ENCODE assay signal across 24 cellular contexts in the genomic region with DNA sequence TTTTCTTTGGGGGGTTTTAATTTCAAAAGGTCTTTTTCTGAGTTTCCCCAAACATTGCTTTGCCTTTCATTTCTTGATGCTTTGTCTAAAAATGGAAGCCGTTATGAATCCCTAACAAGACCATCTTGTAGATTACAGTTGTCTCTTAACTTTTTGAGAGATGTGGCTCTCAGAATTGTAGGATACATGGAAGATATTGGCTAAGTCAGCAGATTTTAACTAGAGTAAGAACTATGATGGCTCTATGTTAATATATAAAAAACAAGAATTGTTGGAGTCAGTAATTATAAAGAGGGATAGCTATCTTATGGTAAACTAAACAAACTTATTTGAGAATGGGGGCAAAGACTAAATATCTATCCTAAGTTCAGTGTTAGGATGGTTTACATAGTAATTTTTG.
A peak's percentile ranks its signal among the peaks of the same experiment; 100 is the strongest.
DNase-seq lines count a peak whose midpoint lies in the region; ATAC-seq, FAIRE-seq and TF ChIP-seq lines count a peak whose summit lies in the region.
"Had no signal": no experiment of that assay in that cellular context is flagged by ENCODE, and none has a peak within 500 bp of the region (broad histone marks: within the 10 kb centered on the region; RNA-seq: fewer than 3 reads in every experiment).

No MANE protein-coding gene starts in this region.

- H4K8ac ChIP-seq in H1 (ENCODE audit: extremely low read depth, insufficient read depth, low read length): no peak overlapping the region

- H3K56ac ChIP-seq in H1 (replicated peaks; ENCODE audit: insufficient read length, low read depth, low read length): no peak overlapping the region

- H2BK12ac ChIP-seq in H1 (ENCODE audit: low read depth, low read length): no peak overlapping the region

- no peak overlapping the region for H3K4ac ChIP-seq in H1 (replicated peaks; ENCODE audit: insufficient read length, low read depth, low read length)

- POLR2A ChIA-PET in HepG2 (lab: Yijun Ruan, JAX) (no interaction called here), H1 (lab: Charles Lee; ENCODE audit: partially characterized antibody) (interaction anchor here (0.8 to 3.5 kb wide), 3 partner anchors 9 to 25 kb away, joined by 3 to 12 read pairs (median 3); no protein-coding TSS in a partner anchor)

- H2BK15ac ChIP-seq in H1 (ENCODE audit: low read length): no peak overlapping the region

- H2AFZ ChIP-seq in HepG2 (ENCODE audit: low read length): no peak overlapping the region
- H2AFZ ChIP-seq in OCI-LY3 (ENCODE audit: low read depth, low read length): no peak overlapping the region
- no peak overlapping the region for H2AFZ ChIP-seq in H1 (ENCODE audit: low read length)

- no peak for DNase-seq in HepG2 (ENCODE audit: low spot score)
- no peak for DNase-seq in right lobe of liver
- DNase-seq in H1 (ENCODE audit: low read depth in 1 of 2, low spot score in 2 of 2): no peak
- no peak for DNase-seq in small intestine
- DNase-seq: ACHN; BE2C; C1 segment of cervical spinal cord; CD4-positive, alpha-beta memory T cell; CD4-positive, CD25-positive, alpha-beta regulatory T cell; CD8-positive, alpha-beta memory T cell; COR-L47; DMS 273 treated with DMSO at 0.1 percent for 48 hours; DMS153; DMS53; DMS79; DND-41; EL; GDM1 had no signal

- no peak overlapping the region for H3K18ac ChIP-seq in H1 (ENCODE audit: extremely low read depth, low read length)

- H3K14ac ChIP-seq in H1 (ENCODE audit: insufficient read length): no peak overlapping the region

- H2BK120ac ChIP-seq in H1 (replicated peaks; ENCODE audit: low read depth, low read length): no peak overlapping the region

- H3K27ac ChIP-seq in HepG2 (ENCODE audit: extremely low read length, insufficient read depth, low read length) (no peak overlapping the region), right lobe of liver (no peak overlapping the region), OCI-LY3 (ENCODE audit: low read length) (no peak overlapping the region), H1 (ENCODE audit: low read depth, low read length) (no peak overlapping the region), small intestine (ENCODE audit: low read depth in 1 of 2, low read length in 1 of 2) (no peak overlapping the region)
- H3K27ac ChIP-seq: 22Rv1, BLaER1 had no signal

- ATAC-seq in HepG2: no peak
- ATAC-seq in right lobe of liver: no peak
- no peak for ATAC-seq in HG03378 (IDR thresholded peaks at IDR 0.05; ENCODE audit: unreplicated experiment)

- CTCF ChIA-PET in HepG2 (lab: Yijun Ruan, JAX; ENCODE audit: low intra/inter-chr PET ratio, low total read pairs) (no interaction called here), H1 (lab: Charles Lee; ENCODE audit: partially characterized antibody) (no interaction called here)

- H3K79me1 ChIP-seq in H1 (ENCODE audit: low read depth, low read length): no peaks in the 10 kb centered on the region

- H3K4me3 ChIP-seq in HepG2 (replicated peaks in 1 of 3; ENCODE audit: insufficient read depth in 1 of 3, low read depth in 2 of 3, low read length in 3 of 3) (no peak overlapping the region), right lobe of liver (no peak overlapping the region), OCI-LY3 (ENCODE audit: low read length) (no peak overlapping the region), H1 (ENCODE audit: extremely low read depth in 1 of 4, insufficient read depth in 2 of 4, low read depth in 3 of 4, low read length in 4 of 4) (no peak overlapping the region), small intestine (ENCODE audit: low read depth in 1 of 2, low read length in 2 of 2) (no peak overlapping the region)
- H3K4me3 ChIP-seq: BLaER1, GM12878 had no signal

- H4K20me1 ChIP-seq in HepG2 (ENCODE audit: insufficient read depth, low read length) (no peaks in the 10 kb centered on the region), OCI-LY3 (ENCODE audit: insufficient read depth, low read length) (no peaks in the 10 kb centered on the region), H1 (replicated peaks in 1 of 2; ENCODE audit: control insufficient read depth in 1 of 2, insufficient read depth in 2 of 2, low read length in 2 of 2) (no peaks in the 10 kb centered on the region)
- H4K20me1 ChIP-seq: BLaER1 had no signal

- TF ChIP-seq EP300 in HepG2 (IDR thresholded peaks at IDR 0.05; ENCODE audit: low read depth in 2 of 2, low read length in 2 of 2) (no peak), HepG2 (CRISPR knock-in tag; IDR thresholded peaks at IDR 0.05; ENCODE audit: borderline replicate concordance) (no peak), H1 (IDR thresholded peaks at IDR 0.05; ENCODE audit: borderline replicate concordance in 1 of 2, low read depth in 2 of 2, low read length in 2 of 2) (no peak)

- H3K23ac ChIP-seq in H1 (ENCODE audit: insufficient read length): no peak overlapping the region

- in situ Hi-C loops in HepG2 (cut with HindIII; ENCODE audit: extremely low pct_ligation_motif_present, low pct_unique_long_range_greater_than_20kb): no loop called here

- no peak overlapping the region for H2AK5ac ChIP-seq in H1 (ENCODE audit: low read depth, low read length)

- H3K9ac ChIP-seq in HepG2 (ENCODE audit: insufficient read depth, low read depth, low read length): no peak overlapping the region
- H3K9ac ChIP-seq in OCI-LY3 (ENCODE audit: low read length): no peak overlapping the region
- no peak overlapping the region for H3K9ac ChIP-seq in H1 (replicated peaks in 1 of 4; ENCODE audit: extremely low read depth in 1 of 4, low read depth in 3 of 4, low read length in 3 of 4)
- H3K9ac ChIP-seq: BLaER1 had no signal

- no peak overlapping the region for H2BK20ac ChIP-seq in H1 (ENCODE audit: low read length)

- TF ChIP-seq CTCF in HepG2 (CRISPR knock-in tag; IDR thresholded peaks at IDR 0.05): no peak
- no peak for TF ChIP-seq CTCF in right lobe of liver (IDR thresholded peaks at IDR 0.05)
- no peak for TF ChIP-seq CTCF in OCI-LY3 (IDR thresholded peaks at IDR 0.05; ENCODE audit: low read depth, low read length)
- no peak for TF ChIP-seq CTCF in H1 (IDR thresholded peaks at IDR 0.05; ENCODE audit: control extremely low read depth in 1 of 3, insufficient read depth in 1 of 3, low read depth in 1 of 3, low read length in 3 of 3)

- no peak for TF ChIP-seq RAD21 in HepG2 (CRISPR knock-in tag; IDR thresholded peaks at IDR 0.05)
- no peak for TF ChIP-seq RAD21 in H1 (IDR thresholded peaks at IDR 0.05 in 1 of 2, conservative IDR thresholded peaks at IDR 0.05 in 1 of 2; ENCODE audit: low read depth in 2 of 2, low read length in 2 of 2)

- no TSS peak for BruUV-seq in HepG2 (replicated peaks; lab: Mats Ljungman, UMichigan)

- H4K91ac ChIP-seq in H1 (replicated peaks; ENCODE audit: insufficient read length, low read length): no peak overlapping the region

- no peaks in the 10 kb centered on the region; a peak in 1 of 5 replicates for H3K27me3 ChIP-seq in HepG2 (ENCODE audit: control insufficient read depth in 1 of 2, insufficient read depth in 2 of 2, low read length in 2 of 2)
- H3K27me3 ChIP-seq in right lobe of liver: no peaks in the 10 kb centered on the region
- no peaks in the 10 kb centered on the region for H3K27me3 ChIP-seq in OCI-LY3 (ENCODE audit: low read depth, low read length)
- no peaks in the 10 kb centered on the region for H3K27me3 ChIP-seq in H1 (replicated peaks in 1 of 4; ENCODE audit: control insufficient read depth in 3 of 4, extremely low read depth in 1 of 4, insufficient read depth in 3 of 4, low read length in 3 of 4)
- H3K27me3 ChIP-seq in small intestine (ENCODE audit: control insufficient read depth in 2 of 2, insufficient read depth in 2 of 2, low read length in 2 of 2): no peaks in the 10 kb centered on the region
- H3K27me3 ChIP-seq: BE2C, BLaER1 had no signal

- H3K9me3 ChIP-seq in HepG2 (ENCODE audit: low read length) (no peaks in the 10 kb centered on the region), right lobe of liver (no peaks in the 10 kb centered on the region), OCI-LY3 (ENCODE audit: insufficient read depth, low read length) (no peaks in the 10 kb centered on the region), H1 (ENCODE audit: insufficient read depth in 2 of 2, low read depth in 1 of 2, low read length in 1 of 2) (no peaks in the 10 kb centered on the region), small intestine (ENCODE audit: control insufficient read depth, low read depth) (no peaks in the 10 kb centered on the region)
- H3K9me3 ChIP-seq: BE2C, BLaER1 had no signal

- FAIRE-seq in HepG2 (lab: Jason Lieb, UNC) (no peak), H1 (lab: Jason Lieb, UNC) (no peak), small intestine (lab: Jason Lieb, UNC) (no peak)
- FAIRE-seq: GM12878, GM18507 had no signal

- TF ChIP-seq POLR2A in HepG2 (IDR thresholded peaks at IDR 0.05; ENCODE audit: insufficient read depth in 1 of 2, low read depth in 2 of 2, low read length in 2 of 2): no peak
- TF ChIP-seq POLR2A in right lobe of liver (IDR thresholded peaks at IDR 0.05): no peak
- no peak for TF ChIP-seq POLR2A in H1 (IDR thresholded peaks at IDR 0.05; ENCODE audit: control extremely low read depth in 1 of 2, low read depth in 2 of 2, low read length in 2 of 2)

- H3K79me2 ChIP-seq in HepG2 (ENCODE audit: insufficient read depth, low read length) (no peaks in the 10 kb centered on the region), OCI-LY3 (ENCODE audit: low read length) (no peaks in the 10 kb centered on the region), H1 (ENCODE audit: control insufficient read depth in 1 of 2, insufficient read depth in 2 of 2, low read length in 2 of 2) (peaks cover 0 to 22% of the 10 kb centered on the region in 2 experiments; a peak in 2 of 4 replicates)

- H3K4me2 ChIP-seq in HepG2 (ENCODE audit: low read depth, low read length) (no peak overlapping the region), OCI-LY3 (ENCODE audit: low read length) (peak overlapping the region; percentile 81), H1 (ENCODE audit: insufficient read depth in 1 of 2, low read depth in 2 of 2, low read length in 2 of 2) (no peak overlapping the region)
- H3K4me2 ChIP-seq: BLaER1 had no signal

- WGBS in HepG2 (ENCODE audit: low lambda C conversion rate): 5% methylated on average over 1 of the region's 1 CpG
- WGBS in right lobe of liver (ENCODE audit: insufficient coverage, low coverage, low lambda C conversion rate, missing lambda C conversion rate): 47% methylated on average over 1 of the region's 1 CpG
- WGBS in H1 (ENCODE audit: extremely low coverage in 1 of 2, insufficient coverage in 1 of 2, insufficient read length in 1 of 2, insufficient replicate concordance in 2 of 2, low coverage in 1 of 2, low lambda C conversion rate in 2 of 2, missing lambda C conversion rate in 1 of 2), 2 experiments: 97% methylated on average over 1 of the region's 1 CpG; no CpG with 5 or more reads in 1 of the 2 experiments
- WGBS in small intestine, 3 donors: 75 to 88% (median 78%) methylated on average over 1 of the region's 1 CpG

- no peaks in the 10 kb centered on the region; the same call in 1 of the 2 replicates for H3K23me2 ChIP-seq in H1 (ENCODE audit: low read depth, low read length)

- H4K5ac ChIP-seq in H1 (ENCODE audit: insufficient read length, low read depth, low read length): no peak overlapping the region

- intact Hi-C loops in HepG2 (cut with micrococcal nuclease; ENCODE audit: unreplicated experiment): no loop called here
- intact Hi-C loops in right lobe of liver (cut with DNase I): no loop called here

- H2BK5ac ChIP-seq in H1 (ENCODE audit: low read depth, low read length): no peak overlapping the region

- H3K4me1 ChIP-seq in HepG2 (ENCODE audit: insufficient read depth, low read length) (no peaks in the 10 kb centered on the region), right lobe of liver (no peaks in the 10 kb centered on the region), OCI-LY3 (ENCODE audit: low read length) (peaks cover 22% of the 10 kb centered on the region), H1 (replicated peaks in 1 of 4; ENCODE audit: control insufficient read depth in 3 of 4, insufficient read depth in 4 of 4, low read length in 3 of 4) (peaks cover 0 to 5% (median 2%) of the 10 kb centered on the region in 4 experiments; a peak in 3 of 7 replicates), small intestine (ENCODE audit: control insufficient read depth in 2 of 2, insufficient read depth in 1 of 2, low read depth in 1 of 2, low read length in 1 of 2) (no peaks in the 10 kb centered on the region)
- H3K4me1 ChIP-seq: BE2C, BLaER1 had no signal

- H3K36me3 ChIP-seq in HepG2 (replicated peaks in 1 of 2; ENCODE audit: control insufficient read depth in 1 of 2, insufficient read depth in 2 of 2, low read length in 2 of 2) (no peaks in the 10 kb centered on the region), right lobe of liver (no peaks in the 10 kb centered on the region), OCI-LY3 (replicated peaks; ENCODE audit: low read depth, low read length) (no peaks in the 10 kb centered on the region), H1 (ENCODE audit: control insufficient read depth in 2 of 4, insufficient read depth in 4 of 4, low read length in 3 of 4) (no peaks in the 10 kb centered on the region), small intestine (ENCODE audit: control insufficient read depth in 2 of 2, insufficient read depth in 2 of 2, low read length in 2 of 2) (no peaks in the 10 kb centered on the region)
- H3K36me3 ChIP-seq: BE2C, BLaER1 had no signal
